Comparison of ENCODE assay signal across 24 cellular contexts in the genomic region with DNA sequence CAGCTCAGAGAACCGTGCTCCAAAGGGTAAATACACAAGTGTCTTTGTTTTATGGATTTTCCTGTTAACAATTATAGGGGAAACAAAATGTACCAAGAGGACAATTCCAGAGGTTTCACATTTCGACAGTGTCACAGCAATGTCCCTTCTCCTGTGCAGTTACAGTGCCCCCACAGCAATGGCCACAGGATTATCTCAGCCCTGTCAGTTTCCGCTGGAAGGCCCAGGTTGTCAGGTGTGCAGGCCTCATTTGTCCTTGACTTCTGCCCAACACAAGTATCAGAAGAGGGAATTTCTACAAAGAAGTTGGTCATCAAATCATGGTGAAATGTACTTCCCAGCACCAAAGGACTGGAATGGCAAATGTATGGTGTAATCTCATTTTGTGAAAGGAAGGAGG. TPM values are rescaled to one million over a fixed set of nuclear protein-coding genes. Genes with fewer than 3 reads are reported as not detected.
DNase-seq lines count a peak whose midpoint lies in the region; ATAC-seq, FAIRE-seq and TF ChIP-seq lines count a peak whose summit lies in the region.
"Had no signal": no experiment of that assay in that cellular context is flagged by ENCODE, and none has a peak within 500 bp of the region (broad histone marks: within the 10 kb centered on the region; RNA-seq: fewer than 3 reads in every experiment).

No MANE protein-coding gene starts in this region.

- no peaks in the 10 kb centered on the region for H3K27me3 ChIP-seq in K562 (ENCODE audit: control insufficient read depth in 2 of 2, insufficient read depth in 2 of 2, low read length in 2 of 2)
- no peaks in the 10 kb centered on the region; a peak in 1 of 5 replicates for H3K27me3 ChIP-seq in HepG2 (ENCODE audit: control insufficient read depth in 1 of 2, insufficient read depth in 2 of 2, low read length in 2 of 2)
- no peaks in the 10 kb centered on the region for H3K27me3 ChIP-seq in testis
- H3K27me3 ChIP-seq: BE2C had no signal

- 17% methylated on average over 3 of the region's 3 CpGs for WGBS in K562 (ENCODE audit: insufficient coverage, low coverage, missing lambda C conversion rate)
- WGBS in HepG2 (ENCODE audit: low lambda C conversion rate) = 0% methylated on average over 3 of the region's 3 CpGs
- 83 to 85% methylated on average over 3 of the region's 3 CpGs for WGBS in testis, 2 donors

- POLR2A ChIA-PET in K562 (lab: Yijun Ruan, JAX) (interaction anchor here (0.6 to 0.7 kb wide), 2 partner anchors 14 to 88 kb away, joined by 3 read pairs; no protein-coding TSS in a partner anchor), HepG2 (lab: Yijun Ruan, JAX) (no interaction called here)

- no peaks in the 10 kb centered on the region for H3K79me2 ChIP-seq in K562 (ENCODE audit: control insufficient read depth, insufficient read depth, low read length)
- no peaks in the 10 kb centered on the region for H3K79me2 ChIP-seq in HepG2 (ENCODE audit: insufficient read depth, low read length)

- no peaks in the 10 kb centered on the region for H3K9me3 ChIP-seq in K562 (replicated peaks; ENCODE audit: control insufficient read depth, insufficient read depth, low read depth, low read length)
- no peaks in the 10 kb centered on the region for H3K9me3 ChIP-seq in HepG2 (ENCODE audit: low read length)
- H3K9me3 ChIP-seq in testis = no peaks in the 10 kb centered on the region
- H3K9me3 ChIP-seq: A549, BE2C, Caco-2 had no signal

- intact Hi-C loops in CD14-positive monocyte (cut with micrococcal nuclease) (no loop called here), K562 (cut with micrococcal nuclease) (no loop called here), HepG2 (cut with micrococcal nuclease; ENCODE audit: unreplicated experiment) (no loop called here), testis (cut with DNase I; ENCODE audit: low total_unique reads) (no loop called here)

- H3K36me3 ChIP-seq in K562 (ENCODE audit: control insufficient read depth, insufficient read depth, low read length) (no peaks in the 10 kb centered on the region), HepG2 (replicated peaks in 1 of 2; ENCODE audit: control insufficient read depth in 1 of 2, insufficient read depth in 2 of 2, low read length in 2 of 2) (no peaks in the 10 kb centered on the region), testis (ENCODE audit: low read depth, missing control alignments) (no peaks in the 10 kb centered on the region)
- H3K36me3 ChIP-seq: BE2C had no signal

- H3K9ac ChIP-seq in K562 (ENCODE audit: insufficient read depth in 1 of 2, low read depth in 2 of 2, low read length in 2 of 2) (no peak overlapping the region), HepG2 (ENCODE audit: insufficient read depth, low read depth, low read length) (peak overlapping the region; percentile 24)

- no peak for FAIRE-seq in K562 (lab: Jason Lieb, UNC)
- FAIRE-seq in HepG2 (lab: Jason Lieb, UNC) = peak; percentile 70
- FAIRE-seq: A549, GM12891, GM18507 had no signal

- ATAC-seq in K562 (peak; percentile 54; the same call in 2 of the 3 replicates), HepG2 (peak; percentile 99), HG02885 (IDR thresholded peaks at IDR 0.05; ENCODE audit: poor library complexity, unreplicated experiment) (no peak)
- ATAC-seq: A549; CD8-positive, alpha-beta T cell; GM23338; HCT116 had no signal

- BruUV-seq in K562 (replicated peaks; lab: Mats Ljungman, UMichigan) (no TSS peak), HepG2 (replicated peaks; lab: Mats Ljungman, UMichigan) (no TSS peak)

- H3K27me3 Mint-ChIP-seq in CD14-positive monocyte (ENCODE audit: low read depth in 3 of 3) = peaks cover 0 to 4% (median 2%) of the 10 kb centered on the region in 3 donors
- H3K27me3 Mint-ChIP-seq in nephron progenitor cell (ENCODE audit: low read depth, poor library complexity) = peaks cover 6% of the 10 kb centered on the region

- H3K27ac ChIP-seq in K562 (ENCODE audit: extremely low read depth, low read depth, low read length) = no peak overlapping the region
- peak overlapping the region; percentile 33 for H3K27ac ChIP-seq in HepG2 (ENCODE audit: extremely low read length, insufficient read depth, low read length)
- H3K27ac ChIP-seq in testis = no peak overlapping the region
- H3K27ac ChIP-seq: A549 had no signal

- H3K9me1 ChIP-seq in K562 (ENCODE audit: control insufficient read depth, insufficient read depth, low read length) = no peaks in the 10 kb centered on the region

- CTCF ChIA-PET in K562 (lab: Yijun Ruan, JAX; ENCODE audit: low intra/inter-chr PET ratio) = no interaction called here
- CTCF ChIA-PET in HepG2 (lab: Yijun Ruan, JAX; ENCODE audit: low intra/inter-chr PET ratio, low total read pairs) = no interaction called here

- no peak for TF ChIP-seq POLR2A in K562 (conservative IDR thresholded peaks at IDR 0.05)
- TF ChIP-seq POLR2A in HepG2 (IDR thresholded peaks at IDR 0.05; ENCODE audit: insufficient read depth in 1 of 2, low read depth in 2 of 2, low read length in 2 of 2) = no peak
- no peak for TF ChIP-seq POLR2A in testis (IDR thresholded peaks at IDR 0.05)

- H4K20me1 ChIP-seq in K562 (replicated peaks; ENCODE audit: control insufficient read depth, insufficient read depth, low read length) (no peaks in the 10 kb centered on the region), HepG2 (ENCODE audit: insufficient read depth, low read length) (no peaks in the 10 kb centered on the region)

- H3K27ac Mint-ChIP-seq in CD14-positive monocyte = peak overlapping the region in 4 of 7 donors; percentile 6 to 79 (median 35)
- peak overlapping the region; percentile 6 for H3K27ac Mint-ChIP-seq in nephron progenitor cell
- H3K27ac Mint-ChIP-seq: CD4-positive, CD25-positive, alpha-beta regulatory T cell; CD8-positive, alpha-beta T cell; GM23338; H9 had no signal

- H3K4me3 Mint-ChIP-seq in CD14-positive monocyte = no peak overlapping the region
- H3K4me3 Mint-ChIP-seq in nephron progenitor cell = no peak overlapping the region
- H3K4me3 Mint-ChIP-seq: CD4-positive, CD25-positive, alpha-beta regulatory T cell; CD8-positive, alpha-beta T cell; GM23338; H9 had no signal

- H3K9me3 Mint-ChIP-seq in CD14-positive monocyte (peaks cover 0 to 3% (median 0%) of the 10 kb centered on the region in 7 donors), nephron progenitor cell (peaks cover 4% of the 10 kb centered on the region)
- H3K9me3 Mint-ChIP-seq: CD8-positive, alpha-beta T cell; GM23338; H9 had no signal

- H3K4me1 ChIP-seq in K562 (replicated peaks in 1 of 2; ENCODE audit: control insufficient read depth in 2 of 2, insufficient read depth in 2 of 2, low read length in 2 of 2) (no peaks in the 10 kb centered on the region), HepG2 (ENCODE audit: insufficient read depth, low read length) (peaks cover 20% of the 10 kb centered on the region), testis (no peaks in the 10 kb centered on the region)
- H3K4me1 ChIP-seq: A549, BE2C, Caco-2 had no signal

- H3K4me1 Mint-ChIP-seq in CD14-positive monocyte (peaks cover 21% of the 10 kb centered on the region), nephron progenitor cell (peaks cover 7% of the 10 kb centered on the region)
- H3K4me1 Mint-ChIP-seq: CD4-positive, CD25-positive, alpha-beta regulatory T cell; GM23338; H9 had no signal

- DNase-seq in CD14-positive monocyte (ENCODE audit: low spot score) (no peak), K562 (ENCODE audit: extremely low read depth in 1 of 4, low spot score in 3 of 4) (no peak), HepG2 (ENCODE audit: low spot score) (peak; percentile 48), nephron progenitor cell (no peak), testis (no peak), globus pallidus (ENCODE audit: low spot score) (no peak)
- DNase-seq: 8988T; ACHN; AML-193; BE2C; C1 segment of cervical spinal cord; Caco-2; CD4-positive, CD25-positive, alpha-beta regulatory T cell; CD8-positive, alpha-beta T cell; DMS79; EL; GF-D8; H9 had no signal

- in situ Hi-C loops in K562 (cut with MboI) (no loop called here), HepG2 (cut with HindIII; ENCODE audit: extremely low pct_ligation_motif_present, low pct_unique_long_range_greater_than_20kb) (loop anchor here (25.0 kb wide), 1 partner anchor 637 kb away; no protein-coding TSS in a partner anchor)

- no peak for TF ChIP-seq CTCF in CD14-positive monocyte (IDR thresholded peaks at IDR 0.05)
- TF ChIP-seq CTCF in K562 (IDR thresholded peaks at IDR 0.05 in 2 of 3, conservative IDR thresholded peaks at IDR 0.05 in 1 of 3; ENCODE audit: insufficient read depth in 2 of 3, low read depth in 1 of 3, low read length in 3 of 3) = no peak
- peak; percentile 52 for TF ChIP-seq CTCF in HepG2 (CRISPR knock-in tag; IDR thresholded peaks at IDR 0.05)
- TF ChIP-seq CTCF in nephron progenitor cell (IDR thresholded peaks at IDR 0.05) = no peak
- no peak for TF ChIP-seq CTCF in testis (IDR thresholded peaks at IDR 0.05)

- no peak overlapping the region; the same call in 1 of the 2 replicates for H3K4me2 ChIP-seq in K562 (ENCODE audit: insufficient read depth, low read length)
- H3K4me2 ChIP-seq in HepG2 (ENCODE audit: low read depth, low read length) = peak overlapping the region; percentile 66
- H3K4me2 ChIP-seq: A549, GM23338 had no signal

- no peak for TF ChIP-seq RAD21 in K562 (CRISPR knock-in tag; conservative IDR thresholded peaks at IDR 0.05 in 1 of 2, IDR thresholded peaks at IDR 0.05 in 1 of 2)
- TF ChIP-seq RAD21 in HepG2 (CRISPR knock-in tag; IDR thresholded peaks at IDR 0.05) = 0 out of 2 replicates have a peak, but pooled peaks have one; percentile 9

- H3K4me3 ChIP-seq in K562 (no peak overlapping the region), HepG2 (replicated peaks in 1 of 3; ENCODE audit: insufficient read depth in 1 of 3, low read depth in 2 of 3, low read length in 3 of 3) (peak overlapping the region in 2 of 3 experiments; percentile 31 to 38; a peak in 3 of 6 replicates), testis (no peak overlapping the region)
- H3K4me3 ChIP-seq: A549, GM23338 had no signal

- H2AFZ ChIP-seq in K562 (ENCODE audit: low read depth, low read length) (peak overlapping the region; percentile 44), HepG2 (ENCODE audit: low read length) (peak overlapping the region; percentile 71)
- H2AFZ ChIP-seq: GM23338 had no signal

- no peak for TF ChIP-seq EP300 in K562 (IDR thresholded peaks at IDR 0.05; ENCODE audit: low read length)
- no peak for TF ChIP-seq EP300 in HepG2 (IDR thresholded peaks at IDR 0.05; ENCODE audit: low read depth in 2 of 2, low read length in 2 of 2)
- no peak for TF ChIP-seq EP300 in HepG2 (CRISPR knock-in tag; IDR thresholded peaks at IDR 0.05; ENCODE audit: borderline replicate concordance)

- no peaks in the 10 kb centered on the region for H3K36me3 Mint-ChIP-seq in CD14-positive monocyte
- H3K36me3 Mint-ChIP-seq in nephron progenitor cell (ENCODE audit: low read depth) = no peaks in the 10 kb centered on the region
- H3K36me3 Mint-ChIP-seq: CD4-positive, CD25-positive, alpha-beta regulatory T cell; CD8-positive, alpha-beta T cell had no signal

RNA-seq across cellular contexts. Expression of a gene that starts 11.2 kb away (rescaled TPM):
- 100 to 1,000 TPM in 1 of 2 donors, 10 to 100 TPM in 1; 94.2 to 105 TPM for polyA plus RNA-seq in CD14-positive monocyte
- 34.0 and 182 TPM in 2 replicates for total RNA-seq in K562 (2011; cell fraction: chromatin; rRNA removed; ENCODE audit: low replicate concordance)
- total RNA-seq in K562 (2011; cell fraction: nucleolus; rRNA removed) = 12.3 and 20.1 TPM in 2 replicates
- total RNA-seq in K562 (2011; cell fraction: nucleoplasm; rRNA removed) = 82.9 and 163 TPM in 2 replicates
- 33.9 and 34.9 TPM in 2 replicates for total RNA-seq in K562 (2014; rRNA removed)
- 76.4 and 87.4 TPM in 2 replicates for total RNA-seq in K562 (2014; rRNA removed; fragmentation: Illumina TruSeq; extraction: Trizol)
- total RNA-seq in K562 (2015; rRNA removed; fragmentation: Illumina TruSeq; extraction: Trizol) = 52.2 and 58.3 TPM in 2 replicates
- 42.4 and 45.9 TPM in 2 replicates for total RNA-seq in K562 (2021)
- polyA plus RNA-seq in K562 (2011; rRNA removed) = 45.0 and 56.6 TPM in 2 replicates
- 4.4 and 10.9 TPM in 2 replicates for polyA plus RNA-seq in K562 (2011; cell fraction: cytosol; rRNA removed)
- 24.9 and 29.1 TPM in 2 replicates for polyA plus RNA-seq in K562 (2011; cell fraction: nucleus; rRNA removed)
- polyA plus RNA-seq in K562 (2012) = 29.5 and 32.7 TPM in 2 replicates
- polyA plus RNA-seq in K562 (2014; fragmentation: Illumina TruSeq; extraction: Trizol) = 41.5 and 58.0 TPM in 2 replicates
- polyA plus RNA-seq in K562 (2014; fragmentation: Nextera tagmentation; extraction: Ambion mirVana) = 10 to 100 TPM; 46.2 to 46.5 TPM
- polyA plus RNA-seq in K562 (2014; rRNA removed) = 39.0 and 48.7 TPM in 2 replicates
- polyA minus RNA-seq in K562 (2011; rRNA and poly(A)+ RNA removed) = 46.1 and 56.4 TPM in 2 replicates
- 10.5 and 10.8 TPM in 2 replicates for polyA minus RNA-seq in K562 (2011; cell fraction: cytosol; rRNA and poly(A)+ RNA removed)
- 27.7 and 48.0 TPM in 2 replicates for polyA minus RNA-seq in K562 (2011; cell fraction: nucleus; rRNA and poly(A)+ RNA removed)
- total RNA-seq in HepG2 (2016; rRNA removed; fragmentation: Illumina TruSeq; extraction: Trizol) = 81.2 and 82.6 TPM in 2 replicates
- 71.3 and 84.9 TPM in 2 replicates for total RNA-seq in HepG2 (2016; cell fraction: cytosol; rRNA removed; fragmentation: Illumina TruSeq; extraction: Trizol; ENCODE audit: low read depth)
- 78.9 and 83.5 TPM in 2 replicates for total RNA-seq in HepG2 (2016; cell fraction: insoluble cytoplasmic fraction; rRNA removed; fragmentation: Illumina TruSeq; extraction: Trizol)
- total RNA-seq in HepG2 (2016; cell fraction: membrane; rRNA removed; fragmentation: Illumina TruSeq; extraction: Trizol) = 34.9 and 44.4 TPM in 2 replicates
- 169 and 172 TPM in 2 replicates for total RNA-seq in HepG2 (2016; cell fraction: nucleus; rRNA removed; fragmentation: Illumina TruSeq; extraction: Trizol)
- polyA plus RNA-seq in HepG2 (2011; rRNA removed) = 47.9 and 58.9 TPM in 2 replicates
- 10.6 and 15.4 TPM in 2 replicates for polyA plus RNA-seq in HepG2 (2011; cell fraction: cytosol; rRNA removed)
- 60.7 and 85.4 TPM in 2 replicates for polyA plus RNA-seq in HepG2 (2011; cell fraction: nucleus; rRNA removed)
- polyA plus RNA-seq in HepG2 (2012) = 56.7 and 67.5 TPM in 2 replicates
- 2.5 and 3.0 TPM in 2 replicates for polyA plus RNA-seq in HepG2 (2016; cell fraction: cytosol; fragmentation: Illumina TruSeq; extraction: Trizol; ENCODE audit: low read depth)
- 50.8 and 51.5 TPM in 2 replicates for polyA plus RNA-seq in HepG2 (2016; cell fraction: insoluble cytoplasmic fraction; fragmentation: Illumina TruSeq; extraction: Trizol; ENCODE audit: low read depth)
- polyA plus RNA-seq in HepG2 (2016; cell fraction: membrane; fragmentation: Illumina TruSeq; extraction: Trizol; ENCODE audit: low read depth) = 6.7 and 7.0 TPM in 2 replicates
- polyA plus RNA-seq in HepG2 (2016; cell fraction: nucleus; fragmentation: Illumina TruSeq; extraction: Trizol; ENCODE audit: insufficient read depth, low read depth) = 123 and 141 TPM in 2 replicates
- polyA minus RNA-seq in HepG2 (2011; rRNA and poly(A)+ RNA removed; ENCODE audit: low replicate concordance) = 12.8 and 15.7 TPM in 2 replicates
- polyA minus RNA-seq in HepG2 (2011; cell fraction: cytosol; rRNA and poly(A)+ RNA removed) = 15.0 and 16.3 TPM in 2 replicates
- 190 and 196 TPM in 2 replicates for polyA minus RNA-seq in HepG2 (2011; cell fraction: nucleus; rRNA and poly(A)+ RNA removed)
- total RNA-seq in testis = 100 to 1,000 TPM; 187 to 197 TPM
- 56.4 TPM for polyA plus RNA-seq in testis (ENCODE audit: insufficient read depth, low read depth, low replicate concordance)

RNA-seq across cellular contexts. Expression of a gene that starts 36.5 kb away (rescaled TPM):
- polyA plus RNA-seq in CD14-positive monocyte (10 to 100 TPM; 21.0 to 33.0 TPM), K562 (2011; rRNA removed) (6.2 and 10.2 TPM in 2 replicates), K562 (2014; fragmentation: Illumina TruSeq; extraction: Trizol) (12.6 and 19.2 TPM in 2 replicates), K562 (2014; fragmentation: Nextera tagmentation; extraction: Ambion mirVana) (1 to 10 TPM; 6.2 TPM), K562 (2014; rRNA removed) (10.6 and 13.0 TPM in 2 replicates), HepG2 (2011; rRNA removed) (4.7 and 5.8 TPM in 2 replicates), testis (ENCODE audit: insufficient read depth, low read depth, low replicate concordance) (19.0 TPM)
- total RNA-seq in K562 (2011; cell fraction: chromatin; rRNA removed; ENCODE audit: low replicate concordance) = 12.8 and 71.8 TPM in 2 replicates
- 5.8 and 9.7 TPM in 2 replicates for total RNA-seq in K562 (2011; cell fraction: nucleolus; rRNA removed)
- total RNA-seq in K562 (2011; cell fraction: nucleoplasm; rRNA removed) = 20.5 and 29.9 TPM in 2 replicates
- total RNA-seq in K562 (2014; rRNA removed) (13.1 and 13.5 TPM in 2 replicates), K562 (2014; rRNA removed; fragmentation: Illumina TruSeq; extraction: Trizol) (14.4 and 15.6 TPM in 2 replicates), K562 (2015; rRNA removed; fragmentation: Illumina TruSeq; extraction: Trizol) (19.3 and 20.8 TPM in 2 replicates), K562 (2021) (23.7 TPM in 2 replicates), HepG2 (2016; rRNA removed; fragmentation: Illumina TruSeq; extraction: Trizol) (24.6 and 53.7 TPM in 2 replicates), testis (10 to 100 TPM; 46.3 to 52.4 TPM)
- polyA plus RNA-seq in K562 (2011; cell fraction: cytosol; rRNA removed) = 1.9 and 2.9 TPM in 2 replicates
- polyA plus RNA-seq in K562 (2011; cell fraction: nucleus; rRNA removed) = 5.9 and 7.5 TPM in 2 replicates
- 6.5 and 10.7 TPM in 2 replicates for polyA plus RNA-seq in K562 (2012)
- 31.5 and 31.8 TPM in 2 replicates for polyA minus RNA-seq in K562 (2011; rRNA and poly(A)+ RNA removed)
- polyA minus RNA-seq in K562 (2011; cell fraction: cytosol; rRNA and poly(A)+ RNA removed) = 12.0 and 20.3 TPM in 2 replicates
- 20.5 and 34.2 TPM in 2 replicates for polyA minus RNA-seq in K562 (2011; cell fraction: nucleus; rRNA and poly(A)+ RNA removed)
- 7.4 and 7.9 TPM in 2 replicates for total RNA-seq in HepG2 (2016; cell fraction: cytosol; rRNA removed; fragmentation: Illumina TruSeq; extraction: Trizol; ENCODE audit: low read depth)
- total RNA-seq in HepG2 (2016; cell fraction: insoluble cytoplasmic fraction; rRNA removed; fragmentation: Illumina TruSeq; extraction: Trizol) = 22.7 and 47.5 TPM in 2 replicates
- total RNA-seq in HepG2 (2016; cell fraction: membrane; rRNA removed; fragmentation: Illumina TruSeq; extraction: Trizol) = 9.7 and 11.0 TPM in 2 replicates
- total RNA-seq in HepG2 (2016; cell fraction: nucleus; rRNA removed; fragmentation: Illumina TruSeq; extraction: Trizol) = 56.7 and 57.7 TPM in 2 replicates
- 2.4 and 3.9 TPM in 2 replicates for polyA plus RNA-seq in HepG2 (2011; cell fraction: cytosol; rRNA removed)
- polyA plus RNA-seq in HepG2 (2011; cell fraction: nucleus; rRNA removed) = 6.2 and 7.3 TPM in 2 replicates
- polyA plus RNA-seq in HepG2 (2012) = 10.6 and 16.1 TPM in 2 replicates
- polyA plus RNA-seq in HepG2 (2016; cell fraction: cytosol; fragmentation: Illumina TruSeq; extraction: Trizol; ENCODE audit: low read depth) = 0.51 and 0.53 TPM in 2 replicates
- 34.6 and 36.3 TPM in 2 replicates for polyA plus RNA-seq in HepG2 (2016; cell fraction: insoluble cytoplasmic fraction; fragmentation: Illumina TruSeq; extraction: Trizol; ENCODE audit: low read depth)
- polyA plus RNA-seq in HepG2 (2016; cell fraction: membrane; fragmentation: Illumina TruSeq; extraction: Trizol; ENCODE audit: low read depth) = 1.4 and 2.0 TPM in 2 replicates
- polyA plus RNA-seq in HepG2 (2016; cell fraction: nucleus; fragmentation: Illumina TruSeq; extraction: Trizol; ENCODE audit: insufficient read depth, low read depth) = 29.6 and 30.0 TPM in 2 replicates
- 5.9 and 9.8 TPM in 2 replicates for polyA minus RNA-seq in HepG2 (2011; rRNA and poly(A)+ RNA removed; ENCODE audit: low replicate concordance)
- 17.9 and 19.7 TPM in 2 replicates for polyA minus RNA-seq in HepG2 (2011; cell fraction: cytosol; rRNA and poly(A)+ RNA removed)
- polyA minus RNA-seq in HepG2 (2011; cell fraction: nucleus; rRNA and poly(A)+ RNA removed) = 75.3 and 79.7 TPM in 2 replicates

Comparison
In these comparisons a context has a peak if more than half of its experiments do, and no peak if none do; other contexts are left out.
1. H3K4me3 ChIP-seq: peak in HepG2 (2 of 3); none in K562 (single experiment) and testis (0 of 2).